Comparison of ENCODE assay signal across 1 cellular context in genomic region chr1:63318255-63319068, GRCh38.
TF ChIP-seq lines count a peak whose summit lies in the region.

No MANE protein-coding gene starts in this region.

TF ChIP-seq in GM12878, 131 proteins besides CTCF, POLR2A, EP300 and RAD21:
- TF ChIP-seq YY1 (IDR thresholded peaks at IDR 0.05; ENCODE audit: low read depth, low read length) (0 out of 2 replicates have a peak, but pooled peaks have one; percentile 21), ESRRA (IDR thresholded peaks at IDR 0.05; ENCODE audit: low read length) (no peak)
